In genomic region chr6:44046516-44047178, GRCh38 we compare ENCODE assay signal across 21 cellular contexts.
"Had no signal": no experiment of that assay in that cellular context is flagged by ENCODE, and none has a peak within 500 bp of the region (broad histone marks: within the 10 kb centered on the region; RNA-seq: fewer than 3 reads in every experiment).

No MANE protein-coding gene starts in this region.

- H3K9me3 ChIP-seq: adrenal gland, neutrophil, pancreas, transverse colon, vagina had no signal

- ATAC-seq: activated CD8-positive, alpha-beta T cell treated with anti-CD3 and anti-CD28 coated beads, Interleukin-2, amount 10 ng/mL, durations not matched to agents 7 days and 5 days; activated naive CD4-positive, alpha-beta T cell treated with anti-CD3 and anti-CD28 coated beads, Interleukin-2, amount 50 U/mL, for 72 hours; activated T-cell treated with anti-CD3 and anti-CD28 coated beads, Interleukin-2, amount 50 U/mL, for 4 hours; left lobe of liver; naive thymus-derived CD4-positive, alpha-beta T cell; pancreas had no signal

- H3K4me3 ChIP-seq: adrenal gland, cardiac muscle cell, dorsolateral prefrontal cortex, pancreas, transverse colon, vagina had no signal

- DNase-seq: activated CD4-positive, alpha-beta T cell treated with anti-CD3 and anti-CD28 coated beads, Interleukin-2, amount 10 ng/mL, durations not matched to agents 24 days and 14 days; activated CD8-positive, alpha-beta T cell treated with anti-CD3 and anti-CD28 coated beads, Interleukin-2, amount 10 ng/mL, durations not matched to agents 7 days and 5 days; activated effector memory CD4-positive, alpha-beta T cell treated with anti-CD3 and anti-CD28 coated beads, Interleukin-2, amount 50 U/mL, for 16 hours; activated T-cell treated with anti-CD3 and anti-CD28 coated beads, Interleukin-2, amount 50 U/mL, for 4 hours; adrenal gland; foreskin fibroblast; hippocampal formation; islet precursor cell; naive thymus-derived CD4-positive, alpha-beta T cell; pancreas; stimulated activated CD4-positive, alpha-beta T cell treated with anti-CD3 and anti-CD28 coated beads, Interleukin-12 subunit alpha, Interleukin-12 subunit beta, amount 100 ng/mL, for 4 hours; stimulated activated CD4-positive, alpha-beta T cell treated with anti-CD3 and anti-CD28 coated beads, Interleukin-1b, Interleukin-23, amount 100 ng/mL, for 48 hours; stimulated activated CD8-positive, alpha-beta memory T cell treated with anti-CD3 and anti-CD28 coated beads, Interleukin-4, amount 100 ng/mL, for 48 hours; stimulated activated naive CD4-positive, alpha-beta T cell; transverse colon had no signal

- H3K36me3 ChIP-seq: adrenal gland, cardiac muscle cell, neutrophil, pancreas, transverse colon, vagina had no signal

- H3K27me3 ChIP-seq: adrenal gland, cardiac muscle cell, dorsolateral prefrontal cortex, pancreas, transverse colon, vagina had no signal

- H3K27ac ChIP-seq: adrenal gland, cardiac muscle cell, neutrophil, pancreas had no signal
